ENCODE assay signal across 8 cellular contexts in the genomic region with DNA sequence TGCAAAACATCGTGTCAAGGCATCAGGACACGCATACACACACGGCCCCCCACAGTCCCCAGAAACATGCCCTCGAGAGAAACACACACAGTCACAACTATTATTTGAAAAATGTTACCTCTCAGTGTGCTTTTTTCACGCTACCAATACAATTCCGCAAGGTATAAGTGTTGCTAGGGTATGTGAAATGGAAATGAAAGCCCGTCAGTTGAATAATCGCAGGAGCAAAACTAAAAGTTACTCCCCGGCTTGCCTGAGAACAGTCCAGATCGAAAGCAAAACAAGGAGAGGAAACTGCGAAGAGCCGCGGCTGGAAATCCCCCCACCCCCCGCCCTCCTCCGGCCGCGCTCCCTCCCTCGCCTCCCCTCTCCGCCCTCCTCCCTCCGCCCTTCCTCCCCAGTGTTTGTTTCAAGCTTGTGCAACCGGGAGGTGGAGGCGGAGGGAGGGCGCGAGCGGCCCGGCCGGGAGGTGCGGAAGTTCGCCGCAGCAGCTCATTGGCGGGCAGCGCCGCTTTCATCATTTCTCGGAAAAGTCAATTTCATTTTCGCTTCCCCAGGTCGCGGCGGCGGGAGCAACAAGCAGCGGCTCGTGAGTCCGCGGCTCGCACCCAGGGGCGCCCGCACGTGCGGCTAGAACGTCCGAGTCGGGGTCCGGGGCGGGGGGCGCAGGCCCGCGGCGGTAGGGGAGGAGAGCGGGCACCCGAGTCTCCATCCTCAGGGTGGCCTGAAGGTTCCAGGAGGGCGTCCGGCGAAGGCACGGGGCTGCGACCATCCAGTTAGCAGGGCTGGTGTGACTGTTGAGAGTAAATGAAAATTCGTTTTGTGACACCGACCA. TPM values are rescaled to one million over a fixed set of nuclear protein-coding genes. Genes with fewer than 3 reads are reported as not detected.
DNase-seq lines count a peak whose midpoint lies in the region; ATAC-seq and TF ChIP-seq lines count a peak whose summit lies in the region.

Gene IRF2 (minus strand): TSS at position 290 of the 835 bp plus-strand sequence. CDS start 45,486 bp downstream, outside the sequence.

- H3K27ac ChIP-seq in WERI-Rb-1 (peak within 1 kb of the TSS; percentile 77), breast epithelium (peak within 1 kb of the TSS; percentile 96 to 99), skeletal muscle tissue (ENCODE audit: low read depth, low read length) (peak within 1 kb of the TSS; percentile 96)

- intact Hi-C loops in breast epithelium (cut with DNase I; ENCODE audit: low total_unique reads), result no loop called here

- H3K9ac ChIP-seq in skeletal muscle tissue (ENCODE audit: low read depth in 1 of 3, low read length in 3 of 3), result peak within 1 kb of the TSS; percentile 95 to 100 (median 97)

- TF ChIP-seq POLR2A in breast epithelium (IDR thresholded peaks at IDR 0.05), result peak; percentile 95

- DNase-seq in ACHN (peak; percentile 95), NCI-H2196 (lab: John Stamatoyannopoulos, UW; ENCODE audit: unreplicated experiment) (peak; percentile 85), WERI-Rb-1 (peak; percentile 98), breast epithelium (ENCODE audit: low spot score in 2 of 2) (peak; percentile 96)

- no peak for TF ChIP-seq CTCF in WERI-Rb-1 (IDR thresholded peaks at IDR 0.05; ENCODE audit: low read depth, low read length)
- TF ChIP-seq CTCF in breast epithelium (IDR thresholded peaks at IDR 0.05), result peak; percentile 15 to 36 (median 34)

- in situ Hi-C loops in ACHN (cut with HindIII; ENCODE audit: low pct_ligation_motif_present, low pct_unique_long_range_greater_than_20kb, low sequenced_read_pairs), result no loop called here

- H3K9me3 ChIP-seq in WERI-Rb-1 (ENCODE audit: severe bottlenecking), result no peaks in the 10 kb centered on the region
- H3K9me3 ChIP-seq in breast epithelium, result no peaks in the 10 kb centered on the region
- H3K9me3 ChIP-seq in iPS-18c (ENCODE audit: control insufficient read depth, insufficient read depth, low read length), result peaks cover 4% of the 10 kb centered on the region
- H3K9me3 ChIP-seq in skeletal muscle tissue (ENCODE audit: control insufficient read depth in 3 of 3, low read length in 3 of 3), result no peaks in the 10 kb centered on the region

- ATAC-seq in GM18873 (IDR thresholded peaks at IDR 0.05; ENCODE audit: low FRiP score, unreplicated experiment) (peak; percentile 54), HG03135 (IDR thresholded peaks at IDR 0.05; ENCODE audit: unreplicated experiment) (peak; percentile 61)

- H3K4me1 ChIP-seq in breast epithelium (peaks cover 2 to 14% of the 10 kb centered on the region in 2 donors), skeletal muscle tissue (ENCODE audit: control insufficient read depth in 3 of 3, insufficient read depth in 3 of 3, low read length in 3 of 3) (peaks cover 41 to 66% (median 47%) of the 10 kb centered on the region in 3 donors)

- H3K4me3 ChIP-seq in WERI-Rb-1 (ENCODE audit: low read depth, low read length) (peak within 1 kb of the TSS; percentile 92), breast epithelium (peak within 1 kb of the TSS; percentile 79 to 98 (median 88)), iPS-18c (ENCODE audit: insufficient read depth, low read depth, low read length) (peak within 1 kb of the TSS; percentile 57), skeletal muscle tissue (ENCODE audit: low read length in 3 of 3) (peak within 1 kb of the TSS; percentile 92 to 99 (median 99))

- no peaks in the 10 kb centered on the region for H3K36me3 ChIP-seq in WERI-Rb-1
- H3K36me3 ChIP-seq in breast epithelium, result no peaks in the 10 kb centered on the region
- peaks cover 0 to 6% (median 0%) of the 10 kb centered on the region in 3 donors for H3K36me3 ChIP-seq in skeletal muscle tissue (ENCODE audit: control insufficient read depth in 3 of 3, insufficient read depth in 3 of 3, low read length in 3 of 3)

- H3K27me3 ChIP-seq in WERI-Rb-1 (ENCODE audit: insufficient read depth, low read depth, severe bottlenecking) (no peaks in the 10 kb centered on the region), breast epithelium (no peaks in the 10 kb centered on the region), skeletal muscle tissue (ENCODE audit: control insufficient read depth in 3 of 3, insufficient read depth in 3 of 3, low read length in 3 of 3) (no peaks in the 10 kb centered on the region)

RNA-seq across cellular contexts. Expression of gene IRF2, which starts in this region (rescaled TPM):
- 10 to 100 TPM; 27.4 to 57.8 (median 36.4) TPM for total RNA-seq in breast epithelium
- 18.8 TPM for total RNA-seq in skeletal muscle tissue

Comparison
In these comparisons a context has a peak if more than half of its experiments do, and no peak if none do; other contexts are left out.
1. Peak in every context shown above with its lines: DNase-seq, ATAC-seq, H3K4me3 ChIP-seq and H3K27ac ChIP-seq.